9 cellular contexts compared by ENCODE assay signal in genomic region chr15:92879949-92880725, GRCh38. TPM values are rescaled to one million over a fixed set of nuclear protein-coding genes. Genes with fewer than 3 reads are reported as not detected.
DNase-seq lines count a peak whose midpoint lies in the region; ATAC-seq and TF ChIP-seq lines count a peak whose summit lies in the region.
"Had no signal": no experiment of that assay in that cellular context is flagged by ENCODE, and none has a peak within 500 bp of the region (broad histone marks: within the 10 kb centered on the region; RNA-seq: fewer than 3 reads in every experiment).

No MANE protein-coding gene starts in this region.

- H3K27ac ChIP-seq in BLaER1 treated with 17β-estradiol and CSF1 and Interleukin-3, amounts not matched to agents 10 nM and 100 nM, result peak overlapping the region in 8 of 11 experiments; percentile 75 to 90 (median 87); a peak in 10 of 22 replicates

- no peaks in the 10 kb centered on the region for H3K9me3 Mint-ChIP-seq in MCF 10A (ENCODE audit: unreplicated experiment)
- H3K9me3 Mint-ChIP-seq: activated B cell treated with CpG ODN at 0.5 μM for 24 hours had no signal

- peaks cover 0 to 12% (median 0%) of the 10 kb centered on the region in 11 experiments; a peak in 3 of 22 replicates for H3K9me3 ChIP-seq in BLaER1 treated with 17β-estradiol and CSF1 and Interleukin-3, amounts not matched to agents 10 nM and 100 nM (replicated peaks in 1 of 11)
- H3K9me3 ChIP-seq in Loucy (ENCODE audit: insufficient read depth, low read depth, low read length) (no peaks in the 10 kb centered on the region), neuron (ENCODE audit: low read length) (no peaks in the 10 kb centered on the region)

- no peaks in the 10 kb centered on the region for H3K9me2 ChIP-seq in Loucy (replicated peaks; ENCODE audit: low read depth, low read length)

- H3K4me1 ChIP-seq in BLaER1 treated with 17β-estradiol and CSF1 and Interleukin-3, amounts not matched to agents 10 nM and 100 nM, result peaks cover 17 to 27% (median 22%) of the 10 kb centered on the region in 10 experiments
- peaks cover 36% of the 10 kb centered on the region for H3K4me1 ChIP-seq in Loucy (ENCODE audit: insufficient read depth, low read length, poor library complexity, severe bottlenecking)
- H3K4me1 ChIP-seq in neuron (ENCODE audit: insufficient read depth, low read length), result peaks cover 20% of the 10 kb centered on the region

- TF ChIP-seq CTCF in Loucy (conservative IDR thresholded peaks at IDR 0.05; ENCODE audit: low read length), result no peak
- TF ChIP-seq CTCF in MCF 10A (IDR thresholded peaks at IDR 0.05; ENCODE audit: unreplicated experiment), result no peak

- H3K4me1 Mint-ChIP-seq in MCF 10A (ENCODE audit: insufficient read depth, unreplicated experiment), result peaks cover 25% of the 10 kb centered on the region

- no peak overlapping the region for H3K4me3 Mint-ChIP-seq in MCF 10A (ENCODE audit: unreplicated experiment)
- H3K4me3 Mint-ChIP-seq: activated B cell treated with CpG ODN at 0.5 μM for 24 hours had no signal

- peaks cover 0 to 25% (median 19%) of the 10 kb centered on the region in 11 experiments; a peak in 17 of 22 replicates for H4K20me1 ChIP-seq in BLaER1 treated with 17β-estradiol and CSF1 and Interleukin-3, amounts not matched to agents 10 nM and 100 nM
- peaks cover 20% of the 10 kb centered on the region for H4K20me1 ChIP-seq in Loucy (ENCODE audit: insufficient read depth, low read length, poor library complexity, severe bottlenecking)

- no peaks in the 10 kb centered on the region for H3K27me3 Mint-ChIP-seq in MCF 10A (ENCODE audit: insufficient read depth, unreplicated experiment)
- H3K27me3 Mint-ChIP-seq: activated B cell treated with CpG ODN at 0.5 μM for 24 hours had no signal

- no peak overlapping the region for H3K4me3 ChIP-seq in BLaER1 treated with 17β-estradiol and CSF1 and Interleukin-3, amounts not matched to agents 10 nM and 100 nM
- H3K4me3 ChIP-seq in Loucy (ENCODE audit: low read length, poor library complexity, severe bottlenecking) (no peak overlapping the region), neuron (ENCODE audit: low read length) (no peak overlapping the region)

- H3K79me2 ChIP-seq in Loucy (ENCODE audit: insufficient read depth, low read length), result peaks cover 30% of the 10 kb centered on the region

- POLR2A ChIA-PET in MCF 10A (lab: Yijun Ruan, JAX), result interaction anchor here (0.5 to 19.2 kb wide), 8 partner anchors 10 to 82 kb away, joined by 3 to 1025 read pairs (median 278); partner anchors contain the start of gene CHD2

- H3K27me3 ChIP-seq in BLaER1 treated with 17β-estradiol and CSF1 and Interleukin-3, amounts not matched to agents 10 nM and 100 nM, result no peaks in the 10 kb centered on the region
- H3K27me3 ChIP-seq in Loucy (ENCODE audit: insufficient read depth, low read length, poor library complexity, severe bottlenecking) (peaks cover 9% of the 10 kb centered on the region), neuron (ENCODE audit: insufficient read depth, low read length) (no peaks in the 10 kb centered on the region)

- DNase-seq in MCF 10A (ENCODE audit: unreplicated experiment), result no peak
- no peak for DNase-seq in NCI-H526 treated with DMSO at 0.1 percent for 48 hours (lab: John Stamatoyannopoulos, UW)
- no peak for DNase-seq in activated effector memory CD4-positive, alpha-beta T cell treated with Interleukin-2 at 50 U/mL for 16 hours
- DNase-seq: activated B cell treated with CpG ODN at 0.5 μM for 24 hours had no signal

- H2AFZ ChIP-seq in Loucy (ENCODE audit: low read length) (peak overlapping the region; percentile 43; the same call in 1 of the 2 replicates), neuron (ENCODE audit: low read depth, low read length) (peak overlapping the region; percentile 12)

- BruUV-seq in MCF 10A (replicated peaks; lab: Mats Ljungman, UMichigan), result no TSS peak

- ATAC-seq in GM18909 (IDR thresholded peaks at IDR 0.05; ENCODE audit: poor library complexity, unreplicated experiment), result no peak
- no peak for ATAC-seq in GM21717 (IDR thresholded peaks at IDR 0.05; ENCODE audit: unreplicated experiment)

- peaks cover 4% of the 10 kb centered on the region; the same call in 1 of the 2 replicates for H3F3A ChIP-seq in Loucy (ENCODE audit: low read depth)

- intact Hi-C loops in MCF 10A (cut with micrococcal nuclease), result no loop called here

- CTCF ChIA-PET in MCF 10A (lab: Yijun Ruan, JAX), result interaction anchor here (0.6 to 2.1 kb wide), 5 partner anchors 10 to 83 kb away, joined by 3 to 5 read pairs (median 3); no protein-coding TSS in a partner anchor

- peaks cover 31% of the 10 kb centered on the region for H3K36me3 Mint-ChIP-seq in MCF 10A (ENCODE audit: insufficient read depth, unreplicated experiment)

- H3K9ac ChIP-seq in BLaER1 treated with 17β-estradiol and CSF1 and Interleukin-3, amounts not matched to agents 10 nM and 100 nM, result peak overlapping the region in 1 of 11 experiments; percentile 78; a peak in 1 of 22 replicates
- peak overlapping the region; percentile 87 for H3K9ac ChIP-seq in Loucy (ENCODE audit: low read depth, low read length, poor library complexity, severe bottlenecking)

- peaks cover 0 to 17% (median 11%) of the 10 kb centered on the region in 11 experiments; a peak in 11 of 22 replicates for H3K36me3 ChIP-seq in BLaER1 treated with 17β-estradiol and CSF1 and Interleukin-3, amounts not matched to agents 10 nM and 100 nM
- H3K36me3 ChIP-seq in Loucy (ENCODE audit: insufficient read depth, low read length) (peaks cover 1% of the 10 kb centered on the region; the same call in 1 of the 2 replicates), neuron (ENCODE audit: insufficient read depth, low read length) (peaks cover 6% of the 10 kb centered on the region)

- H3K27ac Mint-ChIP-seq in MCF 10A (ENCODE audit: low read depth, unreplicated experiment), result peak overlapping the region; percentile 98

- peak overlapping the region; percentile 69 to 88 (median 80); a peak in 13 of 22 replicates for H3K4me2 ChIP-seq in BLaER1 treated with 17β-estradiol and CSF1 and Interleukin-3, amounts not matched to agents 10 nM and 100 nM
- peak overlapping the region; percentile 10 for H3K4me2 ChIP-seq in Loucy (ENCODE audit: low read depth, low read length, poor library complexity, severe bottlenecking)

RNA-seq across cellular contexts. Expression of gene CHD2, which starts 20.0 kb away (rescaled TPM):
- total RNA-seq in MCF 10A (2022), result 129 and 148 TPM in 2 replicates
